In the genomic region with DNA sequence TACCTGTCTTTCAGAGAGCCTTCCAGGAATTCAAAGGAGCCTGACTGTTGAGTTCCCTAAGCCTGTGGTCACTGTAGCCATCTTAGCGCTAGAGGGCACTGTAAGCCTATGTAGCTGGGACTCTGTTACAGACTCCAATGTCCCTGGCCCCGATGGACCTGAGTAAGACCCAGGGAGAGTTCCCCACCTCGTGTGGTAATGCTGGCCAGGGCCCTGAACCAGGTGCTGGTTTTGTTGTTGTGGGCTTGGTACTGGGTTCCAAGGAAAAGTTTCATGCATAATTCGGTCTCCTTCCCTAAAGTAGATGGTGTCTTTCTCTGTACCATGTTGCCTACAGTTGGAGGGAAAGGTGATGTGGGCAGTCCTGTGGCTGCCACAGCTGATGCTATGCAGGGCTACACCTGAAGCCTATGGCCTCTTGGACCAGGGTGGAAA, we compare ENCODE assay signal across 8 cellular contexts. TPM values are rescaled to one million over a fixed set of nuclear protein-coding genes. Genes with fewer than 3 reads are reported as not detected.
DNase-seq lines count a peak whose midpoint lies in the region; ATAC-seq, FAIRE-seq and TF ChIP-seq lines count a peak whose summit lies in the region.

No MANE protein-coding gene starts in this region.

- H3K4me3 Mint-ChIP-seq in CD14-positive monocyte = no peak overlapping the region
- H3K4me3 Mint-ChIP-seq in activated CD4-positive, alpha-beta memory T cell treated with anti-CD3 and anti-CD28 coated beads, Interleukin-2, amount 10 ng/mL, durations not matched to agents 7 days and 5 days = no peak overlapping the region
- no peak overlapping the region for H3K4me3 Mint-ChIP-seq in memory B cell

- peak; percentile 62 for DNase-seq in CD14-positive monocyte (ENCODE audit: low spot score)
- DNase-seq in HFF-Myc (ENCODE audit: extremely low read depth, low read depth) = peak; percentile 22
- DNase-seq in NCI-H82 (lab: John Stamatoyannopoulos, UW) = peak; percentile 87
- DNase-seq in activated CD4-positive, alpha-beta memory T cell treated with anti-CD3 and anti-CD28 coated beads, Interleukin-2, amount 10 ng/mL, durations not matched to agents 7 days and 5 days = peak; percentile 70
- peak; percentile 25 to 70 for DNase-seq in H1 (ENCODE audit: low read depth in 1 of 2, low spot score in 2 of 2)
- peak; percentile 37 to 44 for DNase-seq in memory B cell (ENCODE audit: low spot score in 2 of 2)
- DNase-seq in stimulated activated CD8-positive, alpha-beta memory T cell treated with anti-CD3 and anti-CD28 coated beads, Interleukin-4, amount 100 ng/mL, for 24 hours (ENCODE audit: low read depth) = peak; percentile 28

- no peak overlapping the region for H3K4ac ChIP-seq in H1 (replicated peaks; ENCODE audit: insufficient read length, low read depth, low read length)

- H3K9ac ChIP-seq in H1 (replicated peaks in 1 of 4; ENCODE audit: extremely low read depth in 1 of 4, low read depth in 3 of 4, low read length in 3 of 4) = no peak overlapping the region

- no peak overlapping the region for H3K14ac ChIP-seq in H1 (ENCODE audit: insufficient read length)

- no peak overlapping the region for H3K27ac Mint-ChIP-seq in CD14-positive monocyte
- H3K27ac Mint-ChIP-seq in activated CD4-positive, alpha-beta memory T cell treated with anti-CD3 and anti-CD28 coated beads, Interleukin-2, amount 10 ng/mL, durations not matched to agents 7 days and 5 days = no peak overlapping the region
- H3K27ac Mint-ChIP-seq in memory B cell = no peak overlapping the region

- no peak overlapping the region for H2BK15ac ChIP-seq in H1 (ENCODE audit: low read length)

- no peak overlapping the region for H3K4me2 ChIP-seq in H1 (ENCODE audit: insufficient read depth in 1 of 2, low read depth in 2 of 2, low read length in 2 of 2)

- H2AFZ ChIP-seq in H1 (ENCODE audit: low read length) = no peak overlapping the region

- H3K18ac ChIP-seq in H1 (ENCODE audit: extremely low read depth, low read length) = no peak overlapping the region

- no peaks in the 10 kb centered on the region for H3K23me2 ChIP-seq in H1 (ENCODE audit: low read depth, low read length)

- H4K5ac ChIP-seq in H1 (ENCODE audit: insufficient read length, low read depth, low read length) = no peak overlapping the region

- intact Hi-C loops in CD14-positive monocyte (cut with micrococcal nuclease) = loop anchor here (2.0 to 10.0 kb wide), 4 partner anchors 222 to 570 kb away; no protein-coding TSS in a partner anchor

- H2BK12ac ChIP-seq in H1 (ENCODE audit: low read depth, low read length) = no peak overlapping the region

- no peaks in the 10 kb centered on the region for H3K27me3 ChIP-seq in H1 (replicated peaks in 1 of 4; ENCODE audit: control insufficient read depth in 3 of 4, extremely low read depth in 1 of 4, insufficient read depth in 3 of 4, low read length in 3 of 4)

- TF ChIP-seq CTCF in CD14-positive monocyte (IDR thresholded peaks at IDR 0.05) (peak; percentile 83), HFF-Myc (IDR thresholded peaks at IDR 0.05; ENCODE audit: low read depth, low read length, missing control alignments) (peak; percentile 85), H1 (IDR thresholded peaks at IDR 0.05; ENCODE audit: control extremely low read depth in 1 of 3, insufficient read depth in 1 of 3, low read depth in 1 of 3, low read length in 3 of 3) (peak; percentile 57 to 90 (median 90))

- no peak overlapping the region for H2BK120ac ChIP-seq in H1 (replicated peaks; ENCODE audit: low read depth, low read length)

- peaks cover 0 to 3% (median 0%) of the 10 kb centered on the region in 7 donors for H3K9me3 Mint-ChIP-seq in CD14-positive monocyte
- H3K9me3 Mint-ChIP-seq in activated CD4-positive, alpha-beta memory T cell treated with anti-CD3 and anti-CD28 coated beads, Interleukin-2, amount 10 ng/mL, durations not matched to agents 7 days and 5 days = no peaks in the 10 kb centered on the region
- H3K9me3 Mint-ChIP-seq in memory B cell = no peaks in the 10 kb centered on the region

- POLR2A ChIA-PET in activated CD4-positive, alpha-beta memory T cell treated with anti-CD3 and anti-CD28 coated beads, Interleukin-2, amount 10 ng/mL, durations not matched to agents 7 days and 5 days (lab: Charles Lee) = no interaction called here
- POLR2A ChIA-PET in H1 (lab: Charles Lee; ENCODE audit: partially characterized antibody) = no interaction called here

- peaks cover 0 to 2% (median 0%) of the 10 kb centered on the region in 3 donors for H3K27me3 Mint-ChIP-seq in CD14-positive monocyte (ENCODE audit: low read depth in 3 of 3)
- H3K27me3 Mint-ChIP-seq in activated CD4-positive, alpha-beta memory T cell treated with anti-CD3 and anti-CD28 coated beads, Interleukin-2, amount 10 ng/mL, durations not matched to agents 7 days and 5 days = no peaks in the 10 kb centered on the region
- no peaks in the 10 kb centered on the region for H3K27me3 Mint-ChIP-seq in memory B cell

- H2BK5ac ChIP-seq in H1 (ENCODE audit: low read depth, low read length) = no peak overlapping the region

- CTCF ChIA-PET in activated CD4-positive, alpha-beta memory T cell treated with anti-CD3 and anti-CD28 coated beads, Interleukin-2, amount 10 ng/mL, durations not matched to agents 7 days and 5 days (lab: Charles Lee) = interaction anchor here (1.1 to 6.5 kb wide), 6 partner anchors 8 to 230 kb away, joined by 3 to 52 read pairs (median 4); no protein-coding TSS in a partner anchor
- CTCF ChIA-PET in H1 (lab: Charles Lee; ENCODE audit: partially characterized antibody) = interaction anchor here (0.5 to 4.7 kb wide), 14 partner anchors 9 to 576 kb away, joined by 3 to 31 read pairs (median 4); a partner anchor contains a TSS

- no peak for TF ChIP-seq POLR2A in H1 (IDR thresholded peaks at IDR 0.05; ENCODE audit: control extremely low read depth in 1 of 2, low read depth in 2 of 2, low read length in 2 of 2)

- H3K4me1 ChIP-seq in H1 (replicated peaks in 1 of 4; ENCODE audit: control insufficient read depth in 3 of 4, insufficient read depth in 4 of 4, low read length in 3 of 4) = no peaks in the 10 kb centered on the region

- no peak overlapping the region for H3K56ac ChIP-seq in H1 (replicated peaks; ENCODE audit: insufficient read length, low read depth, low read length)

- peak; percentile 79 for FAIRE-seq in H1 (lab: Jason Lieb, UNC)

- no peak overlapping the region for H4K8ac ChIP-seq in H1 (ENCODE audit: extremely low read depth, insufficient read depth, low read length)

- H3K79me1 ChIP-seq in H1 (ENCODE audit: low read depth, low read length) = no peaks in the 10 kb centered on the region

- no peak overlapping the region for H3K27ac ChIP-seq in H1 (ENCODE audit: low read depth, low read length)

- no peaks in the 10 kb centered on the region for H3K9me3 ChIP-seq in H1 (ENCODE audit: insufficient read depth in 2 of 2, low read depth in 1 of 2, low read length in 1 of 2)

- TF ChIP-seq EP300 in H1 (IDR thresholded peaks at IDR 0.05; ENCODE audit: borderline replicate concordance in 1 of 2, low read depth in 2 of 2, low read length in 2 of 2) = no peak

- no peaks in the 10 kb centered on the region for H3K36me3 ChIP-seq in H1 (ENCODE audit: control insufficient read depth in 2 of 4, insufficient read depth in 4 of 4, low read length in 3 of 4)

- H3K36me3 Mint-ChIP-seq in CD14-positive monocyte = no peaks in the 10 kb centered on the region
- H3K36me3 Mint-ChIP-seq in activated CD4-positive, alpha-beta memory T cell treated with anti-CD3 and anti-CD28 coated beads, Interleukin-2, amount 10 ng/mL, durations not matched to agents 7 days and 5 days (ENCODE audit: low read depth) = no peaks in the 10 kb centered on the region
- H3K36me3 Mint-ChIP-seq in memory B cell = peaks cover 6% of the 10 kb centered on the region

- no peak overlapping the region for H4K91ac ChIP-seq in H1 (replicated peaks; ENCODE audit: insufficient read length, low read length)

- no peak overlapping the region for H3K23ac ChIP-seq in H1 (ENCODE audit: insufficient read length)

- H4K20me1 ChIP-seq in H1 (replicated peaks in 1 of 2; ENCODE audit: control insufficient read depth in 1 of 2, insufficient read depth in 2 of 2, low read length in 2 of 2) = peaks cover 0 to 2% of the 10 kb centered on the region in 2 experiments

- 63% methylated on average over 4 of the region's 4 CpGs; no CpG with 5 or more reads in 1 of the 2 experiments for WGBS in H1 (ENCODE audit: extremely low coverage in 1 of 2, insufficient coverage in 1 of 2, insufficient read length in 1 of 2, insufficient replicate concordance in 2 of 2, low coverage in 1 of 2, low lambda C conversion rate in 2 of 2, missing lambda C conversion rate in 1 of 2), 2 experiments

- H3K4me1 Mint-ChIP-seq in CD14-positive monocyte = peaks cover 2% of the 10 kb centered on the region
- peaks cover 7% of the 10 kb centered on the region for H3K4me1 Mint-ChIP-seq in activated CD4-positive, alpha-beta memory T cell treated with anti-CD3 and anti-CD28 coated beads, Interleukin-2, amount 10 ng/mL, durations not matched to agents 7 days and 5 days
- no peaks in the 10 kb centered on the region for H3K4me1 Mint-ChIP-seq in memory B cell

- ATAC-seq in memory B cell (ENCODE audit: low read depth) (peak; percentile 88), GM19397 (IDR thresholded peaks at IDR 0.05; ENCODE audit: unreplicated experiment) (no peak)

- TF ChIP-seq RAD21 in H1 (IDR thresholded peaks at IDR 0.05 in 1 of 2, conservative IDR thresholded peaks at IDR 0.05 in 1 of 2; ENCODE audit: low read depth in 2 of 2, low read length in 2 of 2) = peak; percentile 96 to 99

- H2BK20ac ChIP-seq in H1 (ENCODE audit: low read length) = no peak overlapping the region

- no peaks in the 10 kb centered on the region for H3K79me2 ChIP-seq in H1 (ENCODE audit: control insufficient read depth in 1 of 2, insufficient read depth in 2 of 2, low read length in 2 of 2)

- H3K4me3 ChIP-seq in HFF-Myc (replicated peaks; ENCODE audit: low read depth, low read length) (no peak overlapping the region), H1 (ENCODE audit: extremely low read depth in 1 of 4, insufficient read depth in 2 of 4, low read depth in 3 of 4, low read length in 4 of 4) (no peak overlapping the region)

- no peak overlapping the region for H2AK5ac ChIP-seq in H1 (ENCODE audit: low read depth, low read length)

TF ChIP-seq in H1, 55 proteins besides CTCF, POLR2A, EP300 and RAD21 (continues in another document):
- TF ChIP-seq TAF7 (optimal IDR thresholded peaks at IDR 0.05; ENCODE audit: borderline replicate concordance, low read depth, low read length) = no peak

RNA-seq across cellular contexts. Expression of a gene that starts 32.4 kb away (rescaled TPM):
- 1 to 10 TPM; 1.1 to 2.2 TPM for polyA plus RNA-seq in CD14-positive monocyte
- 10 to 100 TPM; 22.1 to 26.2 TPM for total RNA-seq in activated CD4-positive, alpha-beta memory T cell treated with anti-CD3 and anti-CD28 coated beads, Interleukin-2, amount 10 ng/mL, durations not matched to agents 7 days and 5 days
- 15.0 and 18.6 TPM in 2 replicates for total RNA-seq in H1 (2021; fragmentation: NEBNext Ultra II Directional; extraction: Animal tissue kit (Norgen Biotek cat#: 25700))
- polyA plus RNA-seq in H1 (2011; rRNA removed) = 4.5 and 6.1 TPM in 2 replicates
- polyA plus RNA-seq in H1 (2011; cell fraction: cytosol; rRNA removed) = 7.0 TPM
- 21.7 TPM for polyA plus RNA-seq in H1 (2011; cell fraction: nucleus; rRNA removed)
- 10.3 to 12.1 TPM (median 10.6 TPM) in 4 replicates for polyA plus RNA-seq in H1 (2012, experiment 1 of 2)
- 7.9 TPM for polyA plus RNA-seq in H1 (2012, experiment 2 of 2)
- polyA plus RNA-seq in H1 (2013, experiment 1 of 2) = 6.4 TPM
- polyA plus RNA-seq in H1 (2013, experiment 2 of 2) = 6.6 TPM
- 4.4 and 5.5 TPM in 2 replicates for polyA minus RNA-seq in H1 (2011; rRNA and poly(A)+ RNA removed)
- 4.6 TPM for polyA minus RNA-seq in H1 (2011; cell fraction: cytosol; rRNA and poly(A)+ RNA removed)
- 13.6 TPM for polyA minus RNA-seq in H1 (2011; cell fraction: nucleus; rRNA and poly(A)+ RNA removed)

Comparison
In these comparisons a context has a peak if more than half of its experiments do, and no peak if none do; other contexts are left out.
1. DNase-seq: peak in every context shown above with its lines; median percentile 87 in NCI-H82; 70 in activated CD4-positive, alpha-beta memory T cell treated with anti-CD3 and anti-CD28 coated beads, Interleukin-2, amount 10 ng/mL, durations not matched to agents 7 days and 5 days; 62 in CD14-positive monocyte; 48 in H1; 40 in memory B cell; 28 in stimulated activated CD8-positive, alpha-beta memory T cell treated with anti-CD3 and anti-CD28 coated beads, Interleukin-4, amount 100 ng/mL, for 24 hours; 22 in HFF-Myc.